ENCODE assay signal across 30 cellular contexts in genomic region chr14:100889641-100890040, GRCh38. TPM values are rescaled to one million over a fixed set of nuclear protein-coding genes. Genes with fewer than 3 reads are reported as not detected.
A peak's percentile ranks its signal among the peaks of the same experiment; 100 is the strongest.
DNase-seq lines count a peak whose midpoint lies in the region; ATAC-seq and TF ChIP-seq lines count a peak whose summit lies in the region.
"Had no signal": no experiment of that assay in that cellular context is flagged by ENCODE, and none has a peak within 500 bp of the region (broad histone marks: within the 10 kb centered on the region; RNA-seq: fewer than 3 reads in every experiment).

No MANE protein-coding gene starts in this region.

- peak overlapping the region in 1 of 8 donors; percentile 25 for H3K27ac ChIP-seq in spleen
- H3K27ac ChIP-seq: neural progenitor cell had no signal

- peaks cover 10% of the 10 kb centered on the region for H3K27me3 Mint-ChIP-seq in activated naive CD8-positive, alpha-beta T cell treated with anti-CD3 and anti-CD28 coated beads, Interleukin-2, amount 10 ng/mL, durations not matched to agents 7 days and 5 days
- peaks cover 3% of the 10 kb centered on the region for H3K27me3 Mint-ChIP-seq in activated naive CD8-positive, alpha-beta T cell treated with anti-CD3 and anti-CD28 coated beads, Interleukin-2, amount 50 U/mL, for 24 hours
- peaks cover 2% of the 10 kb centered on the region for H3K27me3 Mint-ChIP-seq in glutamatergic neuron (ENCODE audit: unreplicated experiment)

- H3K36me3 Mint-ChIP-seq in activated naive CD8-positive, alpha-beta T cell treated with anti-CD3 and anti-CD28 coated beads, Interleukin-2, amount 10 ng/mL, durations not matched to agents 7 days and 5 days = no peaks in the 10 kb centered on the region
- no peaks in the 10 kb centered on the region for H3K36me3 Mint-ChIP-seq in activated naive CD8-positive, alpha-beta T cell treated with anti-CD3 and anti-CD28 coated beads, Interleukin-2, amount 50 U/mL, for 24 hours (ENCODE audit: low read depth)
- peaks cover 5% of the 10 kb centered on the region for H3K36me3 Mint-ChIP-seq in glutamatergic neuron (ENCODE audit: unreplicated experiment)
- H3K36me3 Mint-ChIP-seq: activated naive CD8-positive, alpha-beta T cell; neural progenitor cell had no signal

- H3K4me1 ChIP-seq in spleen = no peaks in the 10 kb centered on the region
- H3K4me1 ChIP-seq: Caco-2 had no signal

- H3K4me3 Mint-ChIP-seq in activated naive CD8-positive, alpha-beta T cell treated with anti-CD3 and anti-CD28 coated beads, Interleukin-2, amount 10 ng/mL, durations not matched to agents 7 days and 5 days = no peak overlapping the region
- no peak overlapping the region for H3K4me3 Mint-ChIP-seq in activated naive CD8-positive, alpha-beta T cell treated with anti-CD3 and anti-CD28 coated beads, Interleukin-2, amount 50 U/mL, for 24 hours
- H3K4me3 Mint-ChIP-seq in glutamatergic neuron (ENCODE audit: unreplicated experiment) = no peak overlapping the region
- H3K4me3 Mint-ChIP-seq: activated naive CD8-positive, alpha-beta T cell; neural progenitor cell had no signal

- H3K27ac Mint-ChIP-seq in activated naive CD8-positive, alpha-beta T cell treated with anti-CD3 and anti-CD28 coated beads, Interleukin-2, amount 10 ng/mL, durations not matched to agents 7 days and 5 days = no peak overlapping the region
- no peak overlapping the region for H3K27ac Mint-ChIP-seq in activated naive CD8-positive, alpha-beta T cell treated with anti-CD3 and anti-CD28 coated beads, Interleukin-2, amount 50 U/mL, for 24 hours
- no peak overlapping the region for H3K27ac Mint-ChIP-seq in glutamatergic neuron (ENCODE audit: unreplicated experiment)
- H3K27ac Mint-ChIP-seq: activated naive CD8-positive, alpha-beta T cell; neural progenitor cell had no signal

- H3K9me3 Mint-ChIP-seq in activated naive CD8-positive, alpha-beta T cell treated with anti-CD3 and anti-CD28 coated beads, Interleukin-2, amount 10 ng/mL, durations not matched to agents 7 days and 5 days = no peaks in the 10 kb centered on the region
- H3K9me3 Mint-ChIP-seq in activated naive CD8-positive, alpha-beta T cell treated with anti-CD3 and anti-CD28 coated beads, Interleukin-2, amount 50 U/mL, for 24 hours = no peaks in the 10 kb centered on the region
- no peaks in the 10 kb centered on the region for H3K9me3 Mint-ChIP-seq in glutamatergic neuron (ENCODE audit: unreplicated experiment)

- intact Hi-C loops in spleen (cut with DNase I; ENCODE audit: low total_unique reads) = no loop called here

- 83 to 95% (median 89%) methylated on average over 6 of the region's 6 CpGs for WGBS in spleen, 5 donors

- peak; percentile 8 for DNase-seq in activated naive CD8-positive, alpha-beta T cell treated with anti-CD3 and anti-CD28 coated beads, Interleukin-2, amount 10 ng/mL, durations not matched to agents 7 days and 5 days
- no peak for DNase-seq in activated naive CD8-positive, alpha-beta T cell treated with anti-CD3 and anti-CD28 coated beads, Interleukin-2, amount 50 U/mL, for 24 hours
- DNase-seq in NCI-H2171 treated with DMSO at 0.1 percent for 48 hours (lab: John Stamatoyannopoulos, UW) = peak; percentile 79
- DNase-seq in glutamatergic neuron = peak; percentile 10
- DNase-seq in spleen = peak; percentile 57
- DNase-seq in COR-L47 (lab: John Stamatoyannopoulos, UW) = no peak
- no peak for DNase-seq in NCI-H1105 (lab: John Stamatoyannopoulos, UW)
- DNase-seq: activated CD4-positive, alpha-beta T cell treated with anti-CD3 and anti-CD28 coated beads for 4 hours; activated T-cell treated with anti-CD3 and anti-CD28 coated beads, Interleukin-2, amount 50 U/mL, for 48 hours; DMS79 treated with DMSO at 0.1 percent for 48 hours; foreskin melanocyte; hypothalamus; mucosa of descending colon; MV-4-11; NCI-H1694 treated with DMSO at 0.1 percent for 48 hours; NCI-H526 treated with DMSO at 0.1 percent for 48 hours; stimulated activated CD4-positive, alpha-beta T cell treated with anti-CD3 and anti-CD28 coated beads, Interleukin-2, amount 100 ng/mL, for 24 hours had no signal

- no peaks in the 10 kb centered on the region for H3K9me3 ChIP-seq in spleen
- H3K9me3 ChIP-seq: Caco-2, mucosa of descending colon had no signal

- H3K27me3 ChIP-seq in spleen (replicated peaks in 1 of 7) = no peaks in the 10 kb centered on the region
- H3K27me3 ChIP-seq: neural progenitor cell had no signal

- no peak for TF ChIP-seq CTCF in glutamatergic neuron (IDR thresholded peaks at IDR 0.05; ENCODE audit: partially characterized antibody, unreplicated experiment)
- no peak for TF ChIP-seq CTCF in spleen (IDR thresholded peaks at IDR 0.05 in 8 of 11, conservative IDR thresholded peaks at IDR 0.05 in 3 of 11)

- no peaks in the 10 kb centered on the region for H3K36me3 ChIP-seq in spleen
- H3K36me3 ChIP-seq: neural progenitor cell had no signal

- no peak overlapping the region for H3K4me3 ChIP-seq in spleen
- H3K4me3 ChIP-seq: mucosa of descending colon, neural progenitor cell, skin epidermis had no signal

- no peaks in the 10 kb centered on the region for H3K4me1 Mint-ChIP-seq in activated naive CD8-positive, alpha-beta T cell treated with anti-CD3 and anti-CD28 coated beads, Interleukin-2, amount 10 ng/mL, durations not matched to agents 7 days and 5 days
- no peaks in the 10 kb centered on the region for H3K4me1 Mint-ChIP-seq in activated naive CD8-positive, alpha-beta T cell treated with anti-CD3 and anti-CD28 coated beads, Interleukin-2, amount 50 U/mL, for 24 hours
- peaks cover 4% of the 10 kb centered on the region for H3K4me1 Mint-ChIP-seq in glutamatergic neuron (ENCODE audit: low read depth, unreplicated experiment)

- no peak for TF ChIP-seq POLR2A in spleen (IDR thresholded peaks at IDR 0.05)

- no peak for ATAC-seq in activated naive CD8-positive, alpha-beta T cell treated with anti-CD3 and anti-CD28 coated beads, Interleukin-2, amount 10 ng/mL, durations not matched to agents 7 days and 5 days (ENCODE audit: low read depth)
- no peak for ATAC-seq in activated naive CD8-positive, alpha-beta T cell treated with anti-CD3 and anti-CD28 coated beads, Interleukin-2, amount 50 U/mL, for 24 hours
- no peak for ATAC-seq in HG03460 (IDR thresholded peaks at IDR 0.05; ENCODE audit: unreplicated experiment)
- ATAC-seq: esophagus mucosa, Panc1 had no signal

- POLR2A ChIA-PET in activated naive CD8-positive, alpha-beta T cell treated with anti-CD3 and anti-CD28 coated beads, Interleukin-2, amount 10 ng/mL, durations not matched to agents 7 days and 5 days (lab: Charles Lee) = no interaction called here

RNA-seq across cellular contexts. Expression of gene RTL1, which starts 13.9 kb away (rescaled TPM):
- not detected for total RNA-seq in activated naive CD8-positive, alpha-beta T cell treated with anti-CD3 and anti-CD28 coated beads, Interleukin-2, amount 10 ng/mL, durations not matched to agents 7 days and 5 days
- not detected for total RNA-seq in glutamatergic neuron (ENCODE audit: unreplicated experiment)
- not detected for total RNA-seq in spleen
- under 1 TPM in 1 of 3 donors, not detected in 2; under 0.01 TPM for polyA plus RNA-seq in spleen
- total RNA-seq: activated CD8-positive, alpha-beta memory T cell treated with anti-CD3 and anti-CD28 coated beads for 36 hours; Caco-2; esophagus mucosa; lower leg skin; mucosa of descending colon; SK-MEL-5; subcutaneous adipose tissue; T-helper 1 cell treated with Interleukin-12 subunit alpha and Interleukin-12 subunit beta and Interleukin-4 antibody, amounts not matched to agents 30 ng/mL and 1 ng/mL, for 36 hours had no signal
- polyA plus RNA-seq: BJ had no signal

Comparison
In these comparisons a context has a peak if more than half of its experiments do, and no peak if none do; other contexts are left out.
1. DNase-seq: peak in activated naive CD8-positive, alpha-beta T cell treated with anti-CD3 and anti-CD28 coated beads, Interleukin-2, amount 10 ng/mL, durations not matched to agents 7 days and 5 days (single experiment), NCI-H2171 treated with DMSO at 0.1 percent for 48 hours (single experiment), glutamatergic neuron (single experiment) and spleen (single experiment); none in activated naive CD8-positive, alpha-beta T cell treated with anti-CD3 and anti-CD28 coated beads, Interleukin-2, amount 50 U/mL, for 24 hours (single experiment), COR-L47 (single experiment) and NCI-H1105 (single experiment).